ENCODE assay signal across 10 cellular contexts in genomic region chr6:154613137-154613676, GRCh38.
DNase-seq lines count a peak whose midpoint lies in the region; ATAC-seq, FAIRE-seq and TF ChIP-seq lines count a peak whose summit lies in the region.
"Had no signal": no experiment of that assay in that cellular context is flagged by ENCODE, and none has a peak within 500 bp of the region (broad histone marks: within the 10 kb centered on the region; RNA-seq: fewer than 3 reads in every experiment).

No MANE protein-coding gene starts in this region.

- no peaks in the 10 kb centered on the region for H3K9me3 ChIP-seq in pancreas

- no peaks in the 10 kb centered on the region for H3K27me3 ChIP-seq in pancreas

- 84 to 85% methylated on average over 8 of the region's 8 CpGs for WGBS in pancreas, 2 donors

- intact Hi-C loops in pancreas (cut with DNase I), result loop anchor here in 1 of 3 donors (10.0 kb wide), 1 partner anchor 108 kb away; no protein-coding TSS in a partner anchor

- TF ChIP-seq CTCF in cardiac fibroblast (IDR thresholded peaks at IDR 0.05; ENCODE audit: low read depth, low read length) (no peak), pancreas (IDR thresholded peaks at IDR 0.05) (no peak)

- H3K27ac ChIP-seq in pancreas, result peak overlapping the region in 1 of 4 donors; percentile 5

- no peak for FAIRE-seq in pancreas (lab: Jason Lieb, UNC)

- H3K4me3 ChIP-seq in cardiac fibroblast (replicated peaks in 1 of 2; ENCODE audit: low read depth in 2 of 2, low read length in 2 of 2) (no peak overlapping the region), pancreas (no peak overlapping the region)

- DNase-seq in NCI-H1417 (lab: John Stamatoyannopoulos, UW) (peak in 2 of 3 experiments; percentile 20 to 32), NCI-H1417 treated with DMSO at 0.1 percent for 48 hours (lab: John Stamatoyannopoulos, UW) (no peak), NCI-H2029 (lab: John Stamatoyannopoulos, UW) (peak; percentile 85), cardiac fibroblast (ENCODE audit: low read depth in 2 of 2) (peak; percentile 41 to 66), pancreas (no peak)
- DNase-seq: activated CD8-positive, alpha-beta memory T cell treated with anti-CD3 and anti-CD28 coated beads, Interleukin-2, amount 10 ng/mL, durations not matched to agents 7 days and 5 days had no signal

- no peaks in the 10 kb centered on the region for H3K36me3 ChIP-seq in pancreas

- H3K4me1 ChIP-seq in pancreas, result peaks cover 6 to 14% (median 10%) of the 10 kb centered on the region in 3 donors

- ATAC-seq in pancreas (peak; percentile 36 to 76 (median 42)), HG02623 (IDR thresholded peaks at IDR 0.05; ENCODE audit: unreplicated experiment) (no peak), HG02885 (IDR thresholded peaks at IDR 0.05; ENCODE audit: poor library complexity, unreplicated experiment) (no peak), HG03159 (IDR thresholded peaks at IDR 0.05; ENCODE audit: unreplicated experiment) (no peak)
- ATAC-seq: activated CD8-positive, alpha-beta memory T cell treated with anti-CD3 and anti-CD28 coated beads, Interleukin-2, amount 10 ng/mL, durations not matched to agents 7 days and 5 days; HCT116 had no signal

Comparison
In these comparisons a context has a peak if more than half of its experiments do, and no peak if none do; other contexts are left out.
1. DNase-seq: peak in NCI-H1417 (2 of 3), NCI-H2029 (single experiment) and cardiac fibroblast (2 of 2); none in NCI-H1417 treated with DMSO at 0.1 percent for 48 hours (single experiment) and pancreas (0 of 6).
2. ATAC-seq: peak in pancreas (4 of 4); none in HG02623 (single experiment), HG02885 (single experiment) and HG03159 (single experiment).